In the genomic region with DNA sequence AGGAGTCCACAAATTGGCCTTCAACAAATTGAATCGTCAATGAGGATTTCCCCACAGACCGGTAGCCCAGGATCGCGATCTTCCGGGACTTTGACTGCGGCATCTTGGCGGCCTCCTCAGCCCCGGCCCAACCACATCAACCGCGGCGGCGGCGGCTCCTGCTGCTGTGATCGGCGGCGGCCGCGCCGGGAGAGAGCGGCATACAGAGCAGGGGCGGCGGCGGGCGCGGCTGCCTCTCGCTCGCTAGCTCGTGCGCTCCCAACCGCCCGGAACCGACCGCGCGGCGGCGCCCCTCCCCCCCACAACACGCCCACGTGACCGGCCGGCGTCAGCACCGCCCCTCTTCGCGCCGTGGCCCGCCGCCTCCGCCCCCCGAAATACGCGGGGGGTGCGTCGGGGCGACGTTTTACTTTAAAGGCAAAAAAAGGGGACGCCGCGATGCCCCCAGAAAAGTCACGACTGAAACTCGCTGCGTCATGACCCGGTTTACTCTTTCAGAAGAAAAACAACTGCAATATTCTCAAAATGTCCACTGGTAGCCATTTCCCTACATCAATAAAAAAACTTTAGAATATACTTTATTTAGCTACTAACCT, we compare ENCODE assay signal across 8 cellular contexts. TPM values are rescaled to one million over a fixed set of nuclear protein-coding genes. Genes with fewer than 3 reads are reported as not detected.
A peak's percentile ranks its signal among the peaks of the same experiment; 100 is the strongest.
DNase-seq lines count a peak whose midpoint lies in the region; ATAC-seq and TF ChIP-seq lines count a peak whose summit lies in the region.
"Not testable (repeated sequence)": the region's sequence is repeated elsewhere in the genome, so short reads cannot be mapped to it uniquely, and the experiment has no call there.

No MANE protein-coding gene starts in this region.

- H3K4me3 Mint-ChIP-seq in activated naive CD4-positive, alpha-beta T cell treated with anti-CD3 and anti-CD28 coated beads, Interleukin-2, amount 50 U/mL, for 24 hours: peak overlapping the region; percentile 60
- H3K4me3 Mint-ChIP-seq in stimulated activated naive CD8-positive, alpha-beta T cell treated with anti-CD3 and anti-CD28 coated beads, Interleukin-15, amount 100 ng/mL, for 72 hours: not testable (repeated sequence)

- DNase-seq in Peyer's patch; fibroblast of mammary gland (ENCODE audit: low read depth); mucosa of descending colon; stimulated activated naive CD8-positive, alpha-beta T cell treated with anti-CD3 and anti-CD28 coated beads, Interleukin-15, amount 100 ng/mL, for 72 hours: not testable (repeated sequence)

- H3K36me3 Mint-ChIP-seq in activated naive CD4-positive, alpha-beta T cell treated with anti-CD3 and anti-CD28 coated beads, Interleukin-2, amount 50 U/mL, for 24 hours: not testable (repeated sequence)

- H3K4me3 ChIP-seq in Peyer's patch (peak overlapping the region; percentile 24 to 45 (median 38)), fibroblast of mammary gland (ENCODE audit: control insufficient read depth, low read depth, low read length) (peak overlapping the region; percentile 12)
- not testable (repeated sequence) for H3K4me3 ChIP-seq in mucosa of descending colon

- intact Hi-C loops in mucosa of descending colon (cut with DNase I, micrococcal nuclease): not testable (repeated sequence)

- H3K27ac ChIP-seq in Peyer's patch: peak overlapping the region in 1 of 4 donors; percentile 52

- H3K9me3 Mint-ChIP-seq in activated naive CD4-positive, alpha-beta T cell treated with anti-CD3 and anti-CD28 coated beads, Interleukin-2, amount 50 U/mL, for 24 hours; stimulated activated naive CD8-positive, alpha-beta T cell treated with anti-CD3 and anti-CD28 coated beads, Interleukin-15, amount 100 ng/mL, for 72 hours: not testable (repeated sequence)

- H3K4me1 ChIP-seq in Peyer's patch; mucosa of descending colon (ENCODE audit: low read depth): not testable (repeated sequence)

- not testable (repeated sequence) for H3K36me3 ChIP-seq in Peyer's patch; mucosa of descending colon (ENCODE audit: low read depth)

- not testable (repeated sequence) for H3K27me3 Mint-ChIP-seq in activated naive CD4-positive, alpha-beta T cell treated with anti-CD3 and anti-CD28 coated beads, Interleukin-2, amount 50 U/mL, for 24 hours; stimulated activated naive CD8-positive, alpha-beta T cell treated with anti-CD3 and anti-CD28 coated beads, Interleukin-15, amount 100 ng/mL, for 72 hours

- H3K9me3 ChIP-seq in Peyer's patch, mucosa of descending colon: not testable (repeated sequence)

- not testable (repeated sequence) for H3K4me1 Mint-ChIP-seq in activated naive CD4-positive, alpha-beta T cell treated with anti-CD3 and anti-CD28 coated beads, Interleukin-2, amount 50 U/mL, for 24 hours; stimulated activated naive CD8-positive, alpha-beta T cell treated with anti-CD3 and anti-CD28 coated beads, Interleukin-15, amount 100 ng/mL, for 72 hours

- ATAC-seq in GM18498 (IDR thresholded peaks at IDR 0.05; ENCODE audit: unreplicated experiment) (peak; percentile 89), GM21723 (IDR thresholded peaks at IDR 0.05; ENCODE audit: unreplicated experiment) (peak; percentile 86), HG03103 (IDR thresholded peaks at IDR 0.05; ENCODE audit: low read depth, unreplicated experiment) (peak; percentile 61), mucosa of descending colon (peak; percentile 96)
- ATAC-seq in stimulated activated naive CD8-positive, alpha-beta T cell treated with anti-CD3 and anti-CD28 coated beads, Interleukin-15, amount 100 ng/mL, for 72 hours: peak; percentile 92

- H3K27ac Mint-ChIP-seq in activated naive CD4-positive, alpha-beta T cell treated with anti-CD3 and anti-CD28 coated beads, Interleukin-2, amount 50 U/mL, for 24 hours; stimulated activated naive CD8-positive, alpha-beta T cell treated with anti-CD3 and anti-CD28 coated beads, Interleukin-15, amount 100 ng/mL, for 72 hours: not testable (repeated sequence)

- not testable (repeated sequence) for TF ChIP-seq POLR2A in Peyer's patch (IDR thresholded peaks at IDR 0.05)

- H3K27me3 ChIP-seq in Peyer's patch: not testable (repeated sequence)

- not testable (repeated sequence) for TF ChIP-seq CTCF in Peyer's patch (IDR thresholded peaks at IDR 0.05); fibroblast of mammary gland (conservative IDR thresholded peaks at IDR 0.05; ENCODE audit: control insufficient read depth, insufficient read depth, low read depth, low read length); mucosa of descending colon (IDR thresholded peaks at IDR 0.05)

RNA-seq across cellular contexts. Expression of a gene that starts 56.5 kb away (rescaled TPM):
- 1 to 10 TPM in 1 of 4 donors, under 1 TPM in 3; 0.18 to 4.1 (median 0.46) TPM for total RNA-seq in Peyer's patch
- 1 to 10 TPM; 1.4 to 3.2 (median 2.3) TPM for total RNA-seq in mucosa of descending colon
